Comparison of ENCODE assay signal across 10 cellular contexts in the genomic region with DNA sequence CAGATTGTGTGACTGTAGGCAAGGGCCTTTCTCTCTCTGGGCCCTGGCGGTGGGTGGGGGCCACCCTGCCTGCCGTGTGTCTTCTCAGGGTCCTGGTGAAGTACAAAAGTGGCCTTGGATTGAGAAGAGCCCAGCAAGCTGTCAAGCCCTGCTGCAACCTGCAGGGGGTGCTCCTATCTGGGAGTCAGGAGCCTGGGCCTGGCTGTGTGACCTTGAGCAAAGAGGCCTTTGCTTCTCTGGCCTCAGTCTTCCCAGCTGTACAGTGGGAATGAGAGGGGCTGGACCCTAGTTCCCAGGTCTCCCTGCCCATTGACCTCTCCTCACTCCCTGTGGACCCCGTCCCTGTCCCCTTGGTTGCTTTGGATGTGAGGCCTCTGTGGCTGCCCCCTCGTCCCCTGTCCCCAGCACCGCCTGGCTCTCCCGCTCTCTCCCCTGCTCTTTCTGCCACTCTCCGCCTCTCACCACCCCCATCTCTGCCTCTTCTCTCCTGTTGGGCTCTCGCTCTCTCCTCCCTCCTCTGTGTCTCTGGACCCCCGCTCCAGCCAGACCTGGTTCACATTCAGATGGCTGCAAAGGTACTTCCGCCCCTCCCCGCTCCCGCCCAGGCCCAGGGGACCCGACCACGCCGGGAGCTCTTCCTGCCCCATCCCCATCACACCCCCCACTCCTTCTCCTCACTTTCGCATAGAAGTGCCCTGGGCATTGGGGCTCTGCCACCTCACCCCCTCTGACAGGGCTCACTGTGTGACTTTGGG. TPM values are rescaled to one million over a fixed set of nuclear protein-coding genes. Genes with fewer than 3 reads are reported as not detected.
DNase-seq lines count a peak whose midpoint lies in the region; ATAC-seq, FAIRE-seq and TF ChIP-seq lines count a peak whose summit lies in the region.
"Had no signal": no experiment of that assay in that cellular context is flagged by ENCODE, and none has a peak within 500 bp of the region (broad histone marks: within the 10 kb centered on the region; RNA-seq: fewer than 3 reads in every experiment).

No MANE protein-coding gene starts in this region.

- DNase-seq in NCI-H748 (lab: John Stamatoyannopoulos, UW; ENCODE audit: unreplicated experiment) (peak; percentile 19), NCI-H748 treated with DMSO at 0.1 percent for 48 hours (lab: John Stamatoyannopoulos, UW) (no peak), HuH-7 (ENCODE audit: low spot score) (peak; percentile 59), astrocyte (ENCODE audit: low read depth) (no peak), neural crest cell (ENCODE audit: low read depth, low spot score) (no peak), cerebellum (ENCODE audit: low spot score) (no peak)
- no peak for DNase-seq in activated CD8-positive, alpha-beta memory T cell treated with anti-CD3 and anti-CD28 coated beads, Interleukin-2, amount 50 U/mL, for 4 hours
- DNase-seq: activated CD4-positive, CD25-positive, alpha-beta regulatory T cell treated with anti-CD3 and anti-CD28 coated beads, Interleukin-2, amount 50 U/mL, for 72 hours had no signal

- H3K27ac Mint-ChIP-seq in astrocyte (ENCODE audit: unreplicated experiment) (no peak overlapping the region), neural crest cell (ENCODE audit: unreplicated experiment) (no peak overlapping the region)

- H3K36me3 Mint-ChIP-seq in astrocyte (ENCODE audit: low read depth, unreplicated experiment) (peaks cover 15% of the 10 kb centered on the region), neural crest cell (ENCODE audit: low read depth) (peaks cover 2% of the 10 kb centered on the region)
- H3K36me3 Mint-ChIP-seq: CD8-positive, alpha-beta memory T cell had no signal

- no peak for ATAC-seq in HG03025 (IDR thresholded peaks at IDR 0.05; ENCODE audit: low FRiP score, unreplicated experiment)

- H2AFZ ChIP-seq in astrocyte (ENCODE audit: low read depth, low read length) = no peak overlapping the region

- H3K9me3 ChIP-seq in astrocyte (ENCODE audit: insufficient read depth, low read depth, low read length) = no peaks in the 10 kb centered on the region

- no peaks in the 10 kb centered on the region for H3K36me3 ChIP-seq in astrocyte (ENCODE audit: insufficient read depth, low read length)

- peaks cover 14% of the 10 kb centered on the region for H4K20me1 ChIP-seq in astrocyte (ENCODE audit: insufficient read depth, low read length)

- no peaks in the 10 kb centered on the region for H3K27me3 ChIP-seq in astrocyte (ENCODE audit: insufficient read depth, low read length)

- no peak overlapping the region for H3K9ac ChIP-seq in astrocyte (ENCODE audit: low read length)

- H3K9me3 Mint-ChIP-seq in astrocyte (ENCODE audit: unreplicated experiment) (no peaks in the 10 kb centered on the region), neural crest cell (no peaks in the 10 kb centered on the region)
- H3K9me3 Mint-ChIP-seq: CD8-positive, alpha-beta memory T cell had no signal

- no peak overlapping the region for H3K4me3 ChIP-seq in astrocyte (ENCODE audit: insufficient read depth, low read depth, low read length)

- H3K4me3 Mint-ChIP-seq in astrocyte (ENCODE audit: unreplicated experiment) (no peak overlapping the region), neural crest cell (no peak overlapping the region)
- H3K4me3 Mint-ChIP-seq: CD8-positive, alpha-beta memory T cell had no signal

- peak; percentile 17 for TF ChIP-seq CTCF in astrocyte (IDR thresholded peaks at IDR 0.05; ENCODE audit: insufficient read depth, low read depth, low read length)
- TF ChIP-seq CTCF in neural crest cell (conservative IDR thresholded peaks at IDR 0.05) = peak; percentile 47

- H3K27me3 Mint-ChIP-seq in astrocyte (ENCODE audit: low read depth, unreplicated experiment) = no peaks in the 10 kb centered on the region
- peaks cover 3% of the 10 kb centered on the region for H3K27me3 Mint-ChIP-seq in neural crest cell (ENCODE audit: low read depth)

- H3K4me1 ChIP-seq in astrocyte (ENCODE audit: insufficient read depth, low read length) = no peaks in the 10 kb centered on the region

- no peak for FAIRE-seq in astrocyte (lab: Jason Lieb, UNC)

- H3K27ac ChIP-seq in astrocyte (ENCODE audit: low read depth, low read length) = no peak overlapping the region

- H3K4me1 Mint-ChIP-seq in astrocyte (ENCODE audit: low read depth, unreplicated experiment) (peaks cover 16% of the 10 kb centered on the region), neural crest cell (peaks cover 49% of the 10 kb centered on the region)
- H3K4me1 Mint-ChIP-seq: CD8-positive, alpha-beta memory T cell had no signal

- H3K4me2 ChIP-seq in astrocyte (ENCODE audit: low read length) = no peak overlapping the region

- no peaks in the 10 kb centered on the region for H3K79me2 ChIP-seq in astrocyte (ENCODE audit: insufficient read depth, low read length)

RNA-seq across cellular contexts. Expression of a gene that starts 46.7 kb away (rescaled TPM):
- total RNA-seq in astrocyte = 33.4 and 33.7 TPM in 2 replicates
- 58.6 and 60.4 TPM in 2 replicates for total RNA-seq in neural crest cell
- total RNA-seq in cerebellum = 29.4 TPM

Comparison
In these comparisons a context has a peak if more than half of its experiments do, and no peak if none do; other contexts are left out.
1. DNase-seq: peak in NCI-H748 (single experiment) and HuH-7 (single experiment); none in NCI-H748 treated with DMSO at 0.1 percent for 48 hours (single experiment), astrocyte (single experiment), neural crest cell (single experiment), activated CD8-positive, alpha-beta memory T cell treated with anti-CD3 and anti-CD28 coated beads, Interleukin-2, amount 50 U/mL, for 4 hours (single experiment) and cerebellum (single experiment).